In genomic region chr7:32727483-32728411, GRCh38 we compare ENCODE assay signal across 8 cellular contexts.
A peak's percentile ranks its signal among the peaks of the same experiment; 100 is the strongest.
DNase-seq lines count a peak whose midpoint lies in the region; ATAC-seq and TF ChIP-seq lines count a peak whose summit lies in the region.
"Not testable (repeated sequence)": the region's sequence is repeated elsewhere in the genome, so short reads cannot be mapped to it uniquely, and the experiment has no call there.

No MANE protein-coding gene starts in this region.

- H3K4me2 ChIP-seq in KMS-11 = peak overlapping the region; percentile 52

- H3K27me3 Mint-ChIP-seq in activated naive CD4-positive, alpha-beta T cell treated with anti-CD3 and anti-CD28 coated beads, Interleukin-2, amount 50 U/mL, for 24 hours = peaks cover 18% of the 10 kb centered on the region
- peaks cover 20 to 35% of the 10 kb centered on the region in 2 donors for H3K27me3 Mint-ChIP-seq in natural killer cell (ENCODE audit: low read depth in 2 of 2)

- peak overlapping the region; percentile 83 for H3K4me3 Mint-ChIP-seq in activated naive CD4-positive, alpha-beta T cell treated with anti-CD3 and anti-CD28 coated beads, Interleukin-2, amount 50 U/mL, for 24 hours
- H3K4me3 Mint-ChIP-seq in natural killer cell = peak overlapping the region; percentile 93

- H3K36me3 Mint-ChIP-seq in activated naive CD4-positive, alpha-beta T cell treated with anti-CD3 and anti-CD28 coated beads, Interleukin-2, amount 50 U/mL, for 24 hours; natural killer cell: not testable (repeated sequence)

- H2AFZ ChIP-seq in KMS-11 (ENCODE audit: low read depth) = peak overlapping the region; percentile 48

- H3K9ac ChIP-seq in KMS-11 = peak overlapping the region; percentile 66; the same call in 1 of the 2 replicates

- intact Hi-C loops in natural killer cell (cut with micrococcal nuclease) = not testable (repeated sequence)

- ATAC-seq in gastroesophageal sphincter (peak; percentile 79), natural killer cell (peak; percentile 47 to 77 (median 64))

- WGBS in gastroesophageal sphincter (ENCODE audit: low coverage in 1 of 2), 2 donors = 9 to 19% methylated on average over 6 to 16 of the region's 66 CpGs

- not testable (repeated sequence) for H3K36me3 ChIP-seq in GM06990 (ENCODE audit: control insufficient read depth, insufficient read depth, low read length); KMS-11 (ENCODE audit: insufficient read depth); gastroesophageal sphincter
- peaks cover 11% of the 10 kb centered on the region for H3K36me3 ChIP-seq in SJSA1

- H3K9me3 ChIP-seq in SJSA1 (replicated peaks); gastroesophageal sphincter: not testable (repeated sequence)

- H4K20me1 ChIP-seq in KMS-11 (ENCODE audit: insufficient read depth) = not testable (repeated sequence)

- H3K27ac ChIP-seq in KMS-11 (peak overlapping the region; percentile 78), SJSA1 (peak overlapping the region; percentile 70), gastroesophageal sphincter (peak overlapping the region; percentile 69 to 95 (median 95))

- TF ChIP-seq CTCF in GM06990 (IDR thresholded peaks at IDR 0.05; ENCODE audit: insufficient read depth, low read length, poor library complexity, severe bottlenecking); KMS-11 (conservative IDR thresholded peaks at IDR 0.05; ENCODE audit: low read depth, low read length); gastroesophageal sphincter (IDR thresholded peaks at IDR 0.05); natural killer cell (IDR thresholded peaks at IDR 0.05): not testable (repeated sequence)

- H3K4me1 ChIP-seq in KMS-11 (ENCODE audit: low read depth, poor library complexity, severe bottlenecking) (peaks cover 31% of the 10 kb centered on the region), gastroesophageal sphincter (peaks cover 0 to 26% (median 0%) of the 10 kb centered on the region in 3 donors)
- not testable (repeated sequence) for H3K4me1 ChIP-seq in SJSA1 (replicated peaks)

- not testable (repeated sequence) for H3K27ac Mint-ChIP-seq in activated naive CD4-positive, alpha-beta T cell treated with anti-CD3 and anti-CD28 coated beads, Interleukin-2, amount 50 U/mL, for 24 hours; natural killer cell

- peak overlapping the region; percentile 47 for H3K4me3 ChIP-seq in GM06990 (replicated peaks; ENCODE audit: low read depth, low read length)
- not testable (repeated sequence) for H3K4me3 ChIP-seq in KMS-11 (IDR thresholded peaks at IDR 0.05; ENCODE audit: insufficient read depth, low read depth, low read length)
- H3K4me3 ChIP-seq in SJSA1 = peak overlapping the region; percentile 96
- H3K4me3 ChIP-seq in gastroesophageal sphincter = peak overlapping the region; percentile 70 to 88

- not testable (repeated sequence) for TF ChIP-seq EP300 in gastroesophageal sphincter (IDR thresholded peaks at IDR 0.05)

- TF ChIP-seq POLR2A in gastroesophageal sphincter (IDR thresholded peaks at IDR 0.05) = peak; percentile 30 to 36

- H3K27me3 ChIP-seq in GM06990 (replicated peaks; ENCODE audit: control insufficient read depth, insufficient read depth, low read length); KMS-11 (ENCODE audit: insufficient read depth, low read depth); SJSA1 (replicated peaks); gastroesophageal sphincter: not testable (repeated sequence)

- not testable (repeated sequence) for H3K4me1 Mint-ChIP-seq in activated naive CD4-positive, alpha-beta T cell treated with anti-CD3 and anti-CD28 coated beads, Interleukin-2, amount 50 U/mL, for 24 hours; natural killer cell

- H3K79me2 ChIP-seq in KMS-11 (ENCODE audit: insufficient read depth, low read depth) = peaks cover 20% of the 10 kb centered on the region; the same call in 1 of the 2 replicates

- peak; percentile 51 for DNase-seq in GM06990 (ENCODE audit: extremely low read depth, insufficient read length)
- peak; percentile 44 for DNase-seq in HCEC 1CT
- peak; percentile 51 to 76 for DNase-seq in SJSA1 (ENCODE audit: low read depth in 1 of 2, low spot score in 2 of 2)
- DNase-seq in natural killer cell = peak; percentile 15
- peak; percentile 21 for DNase-seq in superior temporal gyrus (ENCODE audit: extremely low spot score)

- H3K9me3 Mint-ChIP-seq in activated naive CD4-positive, alpha-beta T cell treated with anti-CD3 and anti-CD28 coated beads, Interleukin-2, amount 50 U/mL, for 24 hours; natural killer cell: not testable (repeated sequence)
